8 cellular contexts compared by ENCODE assay signal in genomic region chr6:4778086-4778485, GRCh38. TPM values are rescaled to one million over a fixed set of nuclear protein-coding genes. Genes with fewer than 3 reads are reported as not detected.
DNase-seq lines count a peak whose midpoint lies in the region; ATAC-seq and TF ChIP-seq lines count a peak whose summit lies in the region.

No MANE protein-coding gene starts in this region.

- peak overlapping the region; percentile 86 for H3K4me3 ChIP-seq in endocrine pancreas (ENCODE audit: control insufficient read depth, insufficient read depth, low read length)
- H3K4me3 ChIP-seq in gastrocnemius medialis, result peak overlapping the region; percentile 56 to 82 (median 63)
- no peak overlapping the region for H3K4me3 ChIP-seq in body of pancreas

- H3K9me3 ChIP-seq in endocrine pancreas (ENCODE audit: control insufficient read depth, low read length) (no peaks in the 10 kb centered on the region), gastrocnemius medialis (peaks cover 0 to 3% (median 0%) of the 10 kb centered on the region in 3 donors), body of pancreas (no peaks in the 10 kb centered on the region)

- in situ Hi-C loops in gastrocnemius medialis (cut with MboI; ENCODE audit: low sequenced_read_pairs in 4 of 4), result no loop called here

- no peak overlapping the region for H3K9ac ChIP-seq in endocrine pancreas (ENCODE audit: control insufficient read depth, insufficient read depth, low read length)

- ATAC-seq in gastrocnemius medialis (no peak), GM21423 (IDR thresholded peaks at IDR 0.05; ENCODE audit: unreplicated experiment) (no peak), body of pancreas (no peak)

- H3K27ac ChIP-seq in gastrocnemius medialis, result no peak overlapping the region
- no peak overlapping the region for H3K27ac ChIP-seq in body of pancreas

- DNase-seq in DMS 273 (lab: John Stamatoyannopoulos, UW; ENCODE audit: unreplicated experiment) (peak; percentile 34), DMS 273 treated with DMSO at 0.1 percent for 48 hours (lab: John Stamatoyannopoulos, UW) (no peak), MV-4-11 (lab: John Stamatoyannopoulos, UW) (peak; percentile 13), gastrocnemius medialis (no peak), body of pancreas (no peak), GM19240 (ENCODE audit: insufficient read length, low spot score) (no peak)

- TF ChIP-seq POLR2A in gastrocnemius medialis (IDR thresholded peaks at IDR 0.05) (no peak), body of pancreas (IDR thresholded peaks at IDR 0.05) (no peak)

- WGBS in body of pancreas, 2 donors, result 93 to 95% methylated on average over 1 of the region's 1 CpG

- intact Hi-C loops in gastrocnemius medialis (cut with DNase I; ENCODE audit: low total_unique reads) (loop anchor here (5.0 to 10.0 kb wide), 4 partner anchors 159 to 463 kb away; partner anchors contain the start of gene RPP40), body of pancreas (cut with DNase I) (no loop called here)

- H3K36me3 ChIP-seq in endocrine pancreas (ENCODE audit: control insufficient read depth, insufficient read depth, low read length) (no peaks in the 10 kb centered on the region), gastrocnemius medialis (no peaks in the 10 kb centered on the region), body of pancreas (replicated peaks in 1 of 2; ENCODE audit: insufficient read depth in 1 of 2, low read depth in 2 of 2) (no peaks in the 10 kb centered on the region)

- H3K27me3 ChIP-seq in endocrine pancreas (ENCODE audit: control insufficient read depth, insufficient read depth, low read length), result no peaks in the 10 kb centered on the region
- H3K27me3 ChIP-seq in gastrocnemius medialis, result no peaks in the 10 kb centered on the region
- no peaks in the 10 kb centered on the region for H3K27me3 ChIP-seq in body of pancreas

- H3K4me1 ChIP-seq in endocrine pancreas (ENCODE audit: control insufficient read depth, insufficient read depth, low read length) (peaks cover 8% of the 10 kb centered on the region), gastrocnemius medialis (peaks cover 25 to 30% of the 10 kb centered on the region in 2 donors), body of pancreas (peaks cover 20% of the 10 kb centered on the region)

- no peak for TF ChIP-seq CTCF in gastrocnemius medialis (IDR thresholded peaks at IDR 0.05 in 4 of 5, conservative IDR thresholded peaks at IDR 0.05 in 1 of 5)
- no peak for TF ChIP-seq CTCF in body of pancreas (IDR thresholded peaks at IDR 0.05)

RNA-seq across cellular contexts. Expression of gene CDYL, which starts 1.9 kb away (rescaled TPM):
- total RNA-seq in gastrocnemius medialis, result 10 to 100 TPM; 24.1 to 24.8 (median 24.5) TPM
- 1 to 10 TPM; 6.6 to 8.0 TPM for total RNA-seq in body of pancreas

Comparison
In these comparisons a context has a peak if more than half of its experiments do, and no peak if none do; other contexts are left out.
1. DNase-seq: peak in DMS 273 (single experiment) and MV-4-11 (single experiment); none in DMS 273 treated with DMSO at 0.1 percent for 48 hours (single experiment), gastrocnemius medialis (0 of 2), body of pancreas (0 of 4) and GM19240 (single experiment).
2. H3K4me3 ChIP-seq: peak in endocrine pancreas (single experiment) and gastrocnemius medialis (4 of 4); none in body of pancreas (0 of 2).